Comparison of ENCODE assay signal across 1 cellular context in the genomic region with DNA sequence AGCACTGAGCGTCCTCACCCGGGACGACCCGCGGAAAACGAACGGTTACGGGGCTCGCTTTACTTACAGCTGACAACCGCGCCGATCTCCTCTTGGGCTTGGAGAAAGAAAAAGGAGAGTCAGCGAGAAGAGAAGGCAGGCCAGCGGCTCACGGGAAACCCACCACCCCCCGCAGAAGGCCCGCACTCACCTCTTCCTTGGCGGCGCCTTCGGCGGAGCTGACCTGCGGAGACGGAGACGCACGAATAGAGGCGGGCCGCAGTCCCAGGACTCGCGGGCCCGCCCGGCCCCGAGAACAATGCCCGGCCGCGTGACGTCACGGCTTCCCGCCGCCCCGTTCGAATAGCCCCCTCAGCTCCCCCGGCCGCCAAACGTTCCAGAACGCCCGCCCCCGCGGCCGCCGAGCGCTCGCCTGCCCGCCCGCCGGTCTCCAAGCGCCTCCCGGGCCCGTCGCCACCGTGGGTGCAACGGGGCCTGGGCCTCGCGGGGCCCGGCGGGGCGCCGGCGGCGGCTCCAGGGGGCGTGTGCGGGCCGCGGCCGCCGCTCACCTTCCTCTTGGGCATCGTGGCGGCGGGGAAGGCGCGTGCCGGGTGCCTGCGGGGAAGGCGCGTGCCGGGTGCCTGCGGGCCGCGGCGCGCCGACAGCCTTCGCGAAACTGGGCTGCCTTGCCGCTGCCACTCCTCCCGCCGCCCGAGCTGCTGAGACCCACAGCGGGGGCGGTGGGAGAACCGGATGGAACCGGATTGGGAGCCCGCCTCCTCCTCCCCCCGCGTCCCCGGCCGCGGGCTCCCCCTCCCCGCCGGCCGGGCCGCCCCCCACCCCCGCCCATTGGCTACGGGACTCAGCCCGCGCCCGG.
TF ChIP-seq lines count a peak whose summit lies in the region.

A gene with protein sequence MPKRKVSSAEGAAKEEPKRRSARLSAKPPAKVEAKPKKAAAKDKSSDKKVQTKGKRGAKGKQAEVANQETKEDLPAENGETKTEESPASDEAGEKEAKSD (minus strand): TSS at position 734 of the 856 bp plus-strand sequence. CDS start 171 bp downstream, at position 563.

TF ChIP-seq in K562, 482 proteins besides CTCF, POLR2A, EP300 and RAD21 (continued from another document and continues in another):
- TF ChIP-seq, protein P1, sequence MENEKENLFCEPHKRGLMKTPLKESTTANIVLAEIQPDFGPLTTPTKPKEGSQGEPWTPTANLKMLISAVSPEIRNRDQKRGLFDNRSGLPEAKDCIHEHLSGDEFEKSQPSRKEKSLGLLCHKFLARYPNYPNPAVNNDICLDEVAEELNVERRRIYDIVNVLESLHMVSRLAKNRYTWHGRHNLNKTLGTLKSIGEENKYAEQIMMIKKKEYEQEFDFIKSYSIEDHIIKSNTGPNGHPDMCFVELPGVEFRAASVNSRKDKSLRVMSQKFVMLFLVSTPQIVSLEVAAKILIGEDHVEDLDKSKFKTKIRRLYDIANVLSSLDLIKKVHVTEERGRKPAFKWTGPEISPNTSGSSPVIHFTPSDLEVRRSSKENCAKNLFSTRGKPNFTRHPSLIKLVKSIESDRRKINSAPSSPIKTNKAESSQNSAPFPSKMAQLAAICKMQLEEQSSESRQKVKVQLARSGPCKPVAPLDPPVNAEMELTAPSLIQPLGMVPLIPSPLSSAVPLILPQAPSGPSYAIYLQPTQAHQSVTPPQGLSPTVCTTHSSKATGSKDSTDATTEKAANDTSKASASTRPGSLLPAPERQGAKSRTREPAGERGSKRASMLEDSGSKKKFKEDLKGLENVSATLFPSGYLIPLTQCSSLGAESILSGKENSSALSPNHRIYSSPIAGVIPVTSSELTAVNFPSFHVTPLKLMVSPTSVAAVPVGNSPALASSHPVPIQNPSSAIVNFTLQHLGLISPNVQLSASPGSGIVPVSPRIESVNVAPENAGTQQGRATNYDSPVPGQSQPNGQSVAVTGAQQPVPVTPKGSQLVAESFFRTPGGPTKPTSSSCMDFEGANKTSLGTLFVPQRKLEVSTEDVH (IDR thresholded peaks at IDR 0.05; ENCODE audit: low read depth, partially characterized antibody), result no peak
- TF ChIP-seq U2AF2 (optimal IDR thresholded peaks at IDR 0.05; ENCODE audit: low read depth, low read length), result no peak
- TF ChIP-seq EGR1 (conservative IDR thresholded peaks at IDR 0.05), result peak; percentile 91
- no peak for TF ChIP-seq MXI1 (IDR thresholded peaks at IDR 0.05; ENCODE audit: low read depth, low read length)
- TF ChIP-seq POLR2H (tag; IDR thresholded peaks at IDR 0.05; ENCODE audit: low read depth), result no peak; the same call in 1 of the 2 replicates
- TF ChIP-seq ZFPM2 (CRISPR knock-in tag; IDR thresholded peaks at IDR 0.05), result peak; percentile 78; the same call in 1 of the 2 replicates
- no peak for TF ChIP-seq ZBTB17 (CRISPR knock-in tag; IDR thresholded peaks at IDR 0.05)
- TF ChIP-seq, protein P2, sequence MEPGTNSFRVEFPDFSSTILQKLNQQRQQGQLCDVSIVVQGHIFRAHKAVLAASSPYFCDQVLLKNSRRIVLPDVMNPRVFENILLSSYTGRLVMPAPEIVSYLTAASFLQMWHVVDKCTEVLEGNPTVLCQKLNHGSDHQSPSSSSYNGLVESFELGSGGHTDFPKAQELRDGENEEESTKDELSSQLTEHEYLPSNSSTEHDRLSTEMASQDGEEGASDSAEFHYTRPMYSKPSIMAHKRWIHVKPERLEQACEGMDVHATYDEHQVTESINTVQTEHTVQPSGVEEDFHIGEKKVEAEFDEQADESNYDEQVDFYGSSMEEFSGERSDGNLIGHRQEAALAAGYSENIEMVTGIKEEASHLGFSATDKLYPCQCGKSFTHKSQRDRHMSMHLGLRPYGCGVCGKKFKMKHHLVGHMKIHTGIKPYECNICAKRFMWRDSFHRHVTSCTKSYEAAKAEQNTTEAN (CRISPR knock-in tag; IDR thresholded peaks at IDR 0.05), result no peak
- TF ChIP-seq, protein P3, sequence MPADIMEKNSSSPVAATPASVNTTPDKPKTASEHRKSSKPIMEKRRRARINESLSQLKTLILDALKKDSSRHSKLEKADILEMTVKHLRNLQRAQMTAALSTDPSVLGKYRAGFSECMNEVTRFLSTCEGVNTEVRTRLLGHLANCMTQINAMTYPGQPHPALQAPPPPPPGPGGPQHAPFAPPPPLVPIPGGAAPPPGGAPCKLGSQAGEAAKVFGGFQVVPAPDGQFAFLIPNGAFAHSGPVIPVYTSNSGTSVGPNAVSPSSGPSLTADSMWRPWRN (IDR thresholded peaks at IDR 0.05; ENCODE audit: low read depth), result no peak
- TF ChIP-seq SP1 (CRISPR knock-in tag; IDR thresholded peaks at IDR 0.05), result peak; percentile 15; the same call in 1 of the 2 replicates
- no peak for TF ChIP-seq ZKSCAN1 (IDR thresholded peaks at IDR 0.05; ENCODE audit: low read depth, low read length)
- TF ChIP-seq ELF1 (tag; IDR thresholded peaks at IDR 0.05), result no peak
- peak; percentile 69 for TF ChIP-seq HNRNPLL (IDR thresholded peaks at IDR 0.05; ENCODE audit: low read depth, low read length, poor library complexity, severe bottlenecking)
- no peak for TF ChIP-seq COPS2 (conservative IDR thresholded peaks at IDR 0.05)
- TF ChIP-seq NCOA6 (IDR thresholded peaks at IDR 0.05), result no peak
- peak; percentile 33; the same call in 1 of the 2 replicates for TF ChIP-seq ETV5 (CRISPR knock-in tag; IDR thresholded peaks at IDR 0.05; ENCODE audit: low read depth)
- no peak for TF ChIP-seq BRD9 (IDR thresholded peaks at IDR 0.05; ENCODE audit: low read depth, partially characterized antibody)
- no peak for TF ChIP-seq NR2C2 (CRISPR knock-in tag; IDR thresholded peaks at IDR 0.05)
- TF ChIP-seq NR2C2 (tag; IDR thresholded peaks at IDR 0.05), result peak; percentile 7; the same call in 1 of the 2 replicates
- no peak for TF ChIP-seq BDP1 (IDR thresholded peaks at IDR 0.05; ENCODE audit: insufficient read depth, insufficient read length)
- TF ChIP-seq, protein P4, sequence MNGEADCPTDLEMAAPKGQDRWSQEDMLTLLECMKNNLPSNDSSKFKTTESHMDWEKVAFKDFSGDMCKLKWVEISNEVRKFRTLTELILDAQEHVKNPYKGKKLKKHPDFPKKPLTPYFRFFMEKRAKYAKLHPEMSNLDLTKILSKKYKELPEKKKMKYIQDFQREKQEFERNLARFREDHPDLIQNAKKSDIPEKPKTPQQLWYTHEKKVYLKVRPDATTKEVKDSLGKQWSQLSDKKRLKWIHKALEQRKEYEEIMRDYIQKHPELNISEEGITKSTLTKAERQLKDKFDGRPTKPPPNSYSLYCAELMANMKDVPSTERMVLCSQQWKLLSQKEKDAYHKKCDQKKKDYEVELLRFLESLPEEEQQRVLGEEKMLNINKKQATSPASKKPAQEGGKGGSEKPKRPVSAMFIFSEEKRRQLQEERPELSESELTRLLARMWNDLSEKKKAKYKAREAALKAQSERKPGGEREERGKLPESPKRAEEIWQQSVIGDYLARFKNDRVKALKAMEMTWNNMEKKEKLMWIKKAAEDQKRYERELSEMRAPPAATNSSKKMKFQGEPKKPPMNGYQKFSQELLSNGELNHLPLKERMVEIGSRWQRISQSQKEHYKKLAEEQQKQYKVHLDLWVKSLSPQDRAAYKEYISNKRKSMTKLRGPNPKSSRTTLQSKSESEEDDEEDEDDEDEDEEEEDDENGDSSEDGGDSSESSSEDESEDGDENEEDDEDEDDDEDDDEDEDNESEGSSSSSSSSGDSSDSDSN (IDR thresholded peaks at IDR 0.05; ENCODE audit: borderline replicate concordance in 1 of 2, low read depth in 2 of 2, low read length in 2 of 2), result peak in 1 of 2 experiments; percentile 78; a peak in 1 of 4 replicates
- TF ChIP-seq, protein P5, sequence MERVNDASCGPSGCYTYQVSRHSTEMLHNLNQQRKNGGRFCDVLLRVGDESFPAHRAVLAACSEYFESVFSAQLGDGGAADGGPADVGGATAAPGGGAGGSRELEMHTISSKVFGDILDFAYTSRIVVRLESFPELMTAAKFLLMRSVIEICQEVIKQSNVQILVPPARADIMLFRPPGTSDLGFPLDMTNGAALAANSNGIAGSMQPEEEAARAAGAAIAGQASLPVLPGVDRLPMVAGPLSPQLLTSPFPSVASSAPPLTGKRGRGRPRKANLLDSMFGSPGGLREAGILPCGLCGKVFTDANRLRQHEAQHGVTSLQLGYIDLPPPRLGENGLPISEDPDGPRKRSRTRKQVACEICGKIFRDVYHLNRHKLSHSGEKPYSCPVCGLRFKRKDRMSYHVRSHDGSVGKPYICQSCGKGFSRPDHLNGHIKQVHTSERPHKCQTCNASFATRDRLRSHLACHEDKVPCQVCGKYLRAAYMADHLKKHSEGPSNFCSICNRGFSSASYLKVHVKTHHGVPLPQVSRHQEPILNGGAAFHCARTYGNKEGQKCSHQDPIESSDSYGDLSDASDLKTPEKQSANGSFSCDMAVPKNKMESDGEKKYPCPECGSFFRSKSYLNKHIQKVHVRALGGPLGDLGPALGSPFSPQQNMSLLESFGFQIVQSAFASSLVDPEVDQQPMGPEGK (CRISPR knock-in tag; IDR thresholded peaks at IDR 0.05; ENCODE audit: borderline replicate concordance), result no peak
- TF ChIP-seq SP2 (IDR thresholded peaks at IDR 0.05; ENCODE audit: extremely low read depth, low read depth, low read length, poor library complexity, severe bottlenecking), result peak; percentile 8
- no peak for TF ChIP-seq POU5F1 (IDR thresholded peaks at IDR 0.05; ENCODE audit: borderline replicate concordance, low read depth, low read length, partially characterized antibody)
- TF ChIP-seq ZNF668 (CRISPR knock-in tag; IDR thresholded peaks at IDR 0.05), result peak; percentile 22; the same call in 1 of the 2 replicates
- peak; percentile 3 for TF ChIP-seq NEUROD1 (IDR thresholded peaks at IDR 0.05; ENCODE audit: borderline replicate concordance, low read depth, low read length, partially characterized antibody)
- no peak for TF ChIP-seq STAG1 (CRISPR knock-in tag; IDR thresholded peaks at IDR 0.05; ENCODE audit: borderline replicate concordance)
- TF ChIP-seq SMARCC2 (IDR thresholded peaks at IDR 0.05; ENCODE audit: low read depth), result 0 out of 2 replicates have a peak, but pooled peaks have one; percentile 28
- TF ChIP-seq ZNF41 (CRISPR knock-in tag; conservative IDR thresholded peaks at IDR 0.05), result no peak
- TF ChIP-seq, protein P6, sequence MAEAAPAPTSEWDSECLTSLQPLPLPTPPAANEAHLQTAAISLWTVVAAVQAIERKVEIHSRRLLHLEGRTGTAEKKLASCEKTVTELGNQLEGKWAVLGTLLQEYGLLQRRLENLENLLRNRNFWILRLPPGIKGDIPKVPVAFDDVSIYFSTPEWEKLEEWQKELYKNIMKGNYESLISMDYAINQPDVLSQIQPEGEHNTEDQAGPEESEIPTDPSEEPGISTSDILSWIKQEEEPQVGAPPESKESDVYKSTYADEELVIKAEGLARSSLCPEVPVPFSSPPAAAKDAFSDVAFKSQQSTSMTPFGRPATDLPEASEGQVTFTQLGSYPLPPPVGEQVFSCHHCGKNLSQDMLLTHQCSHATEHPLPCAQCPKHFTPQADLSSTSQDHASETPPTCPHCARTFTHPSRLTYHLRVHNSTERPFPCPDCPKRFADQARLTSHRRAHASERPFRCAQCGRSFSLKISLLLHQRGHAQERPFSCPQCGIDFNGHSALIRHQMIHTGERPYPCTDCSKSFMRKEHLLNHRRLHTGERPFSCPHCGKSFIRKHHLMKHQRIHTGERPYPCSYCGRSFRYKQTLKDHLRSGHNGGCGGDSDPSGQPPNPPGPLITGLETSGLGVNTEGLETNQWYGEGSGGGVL (CRISPR knock-in tag; IDR thresholded peaks at IDR 0.05), result no peak
- TF ChIP-seq BMI1 (IDR thresholded peaks at IDR 0.05; ENCODE audit: low read length), result no peak
- peak; percentile 87 for TF ChIP-seq RBM22 (IDR thresholded peaks at IDR 0.05; ENCODE audit: low read depth, low read length, poor library complexity, severe bottlenecking)
- no peak for TF ChIP-seq ZNF431 (CRISPR knock-in tag; IDR thresholded peaks at IDR 0.05)
- no peak for TF ChIP-seq TAF9B (IDR thresholded peaks at IDR 0.05; ENCODE audit: partially characterized antibody)
- 0 out of 2 replicates have a peak, but pooled peaks have one; percentile 21 for TF ChIP-seq ZNF232 (CRISPR knock-in tag; IDR thresholded peaks at IDR 0.05)
- TF ChIP-seq NFIX (CRISPR knock-in tag; IDR thresholded peaks at IDR 0.05; ENCODE audit: low read depth), result no peak
- TF ChIP-seq PPARD (CRISPR knock-in tag; IDR thresholded peaks at IDR 0.05), result no peak
- peak; percentile 3; the same call in 1 of the 2 replicates for TF ChIP-seq MIER1 (IDR thresholded peaks at IDR 0.05; ENCODE audit: low read depth)
- no peak for TF ChIP-seq CEBPG (CRISPR knock-in tag; IDR thresholded peaks at IDR 0.05)
- no peak for TF ChIP-seq CEBPG (tag; conservative IDR thresholded peaks at IDR 0.05 in 1 of 2, IDR thresholded peaks at IDR 0.05 in 1 of 2)
- TF ChIP-seq CHD2 (IDR thresholded peaks at IDR 0.05; ENCODE audit: low read depth, low read length), result no peak
- TF ChIP-seq ZC3H11A (IDR thresholded peaks at IDR 0.05; ENCODE audit: low read depth, low read length), result no peak
- no peak for TF ChIP-seq NBN (IDR thresholded peaks at IDR 0.05; ENCODE audit: low read depth)
- no peak for TF ChIP-seq ZNF561 (CRISPR knock-in tag; conservative IDR thresholded peaks at IDR 0.05)
- TF ChIP-seq ETV1 (tag; conservative IDR thresholded peaks at IDR 0.05; ENCODE audit: low read depth), result no peak
- TF ChIP-seq, protein P7, sequence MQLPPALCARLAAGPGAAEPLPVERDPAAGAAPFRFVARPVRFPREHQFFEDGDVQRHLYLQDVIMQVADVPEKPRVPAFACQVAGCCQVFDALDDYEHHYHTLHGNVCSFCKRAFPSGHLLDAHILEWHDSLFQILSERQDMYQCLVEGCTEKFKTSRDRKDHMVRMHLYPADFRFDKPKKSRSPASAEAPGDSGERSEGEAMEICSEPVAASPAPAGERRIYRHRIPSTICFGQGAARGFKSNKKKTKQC (CRISPR knock-in tag; IDR thresholded peaks at IDR 0.05), result peak; percentile 32; the same call in 1 of the 2 replicates
- TF ChIP-seq, protein P8, sequence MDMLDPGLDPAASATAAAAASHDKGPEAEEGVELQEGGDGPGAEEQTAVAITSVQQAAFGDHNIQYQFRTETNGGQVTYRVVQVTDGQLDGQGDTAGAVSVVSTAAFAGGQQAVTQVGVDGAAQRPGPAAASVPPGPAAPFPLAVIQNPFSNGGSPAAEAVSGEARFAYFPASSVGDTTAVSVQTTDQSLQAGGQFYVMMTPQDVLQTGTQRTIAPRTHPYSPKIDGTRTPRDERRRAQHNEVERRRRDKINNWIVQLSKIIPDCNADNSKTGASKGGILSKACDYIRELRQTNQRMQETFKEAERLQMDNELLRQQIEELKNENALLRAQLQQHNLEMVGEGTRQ (CRISPR knock-in tag; IDR thresholded peaks at IDR 0.05), result no peak
- TF ChIP-seq, protein P9, sequence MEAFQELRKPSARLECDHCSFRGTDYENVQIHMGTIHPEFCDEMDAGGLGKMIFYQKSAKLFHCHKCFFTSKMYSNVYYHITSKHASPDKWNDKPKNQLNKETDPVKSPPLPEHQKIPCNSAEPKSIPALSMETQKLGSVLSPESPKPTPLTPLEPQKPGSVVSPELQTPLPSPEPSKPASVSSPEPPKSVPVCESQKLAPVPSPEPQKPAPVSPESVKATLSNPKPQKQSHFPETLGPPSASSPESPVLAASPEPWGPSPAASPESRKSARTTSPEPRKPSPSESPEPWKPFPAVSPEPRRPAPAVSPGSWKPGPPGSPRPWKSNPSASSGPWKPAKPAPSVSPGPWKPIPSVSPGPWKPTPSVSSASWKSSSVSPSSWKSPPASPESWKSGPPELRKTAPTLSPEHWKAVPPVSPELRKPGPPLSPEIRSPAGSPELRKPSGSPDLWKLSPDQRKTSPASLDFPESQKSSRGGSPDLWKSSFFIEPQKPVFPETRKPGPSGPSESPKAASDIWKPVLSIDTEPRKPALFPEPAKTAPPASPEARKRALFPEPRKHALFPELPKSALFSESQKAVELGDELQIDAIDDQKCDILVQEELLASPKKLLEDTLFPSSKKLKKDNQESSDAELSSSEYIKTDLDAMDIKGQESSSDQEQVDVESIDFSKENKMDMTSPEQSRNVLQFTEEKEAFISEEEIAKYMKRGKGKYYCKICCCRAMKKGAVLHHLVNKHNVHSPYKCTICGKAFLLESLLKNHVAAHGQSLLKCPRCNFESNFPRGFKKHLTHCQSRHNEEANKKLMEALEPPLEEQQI (IDR thresholded peaks at IDR 0.05), result no peak
- TF ChIP-seq ZNF175 (CRISPR knock-in tag; IDR thresholded peaks at IDR 0.05; ENCODE audit: low read depth), result no peak
